27 cellular contexts compared by ENCODE assay signal in the genomic region with DNA sequence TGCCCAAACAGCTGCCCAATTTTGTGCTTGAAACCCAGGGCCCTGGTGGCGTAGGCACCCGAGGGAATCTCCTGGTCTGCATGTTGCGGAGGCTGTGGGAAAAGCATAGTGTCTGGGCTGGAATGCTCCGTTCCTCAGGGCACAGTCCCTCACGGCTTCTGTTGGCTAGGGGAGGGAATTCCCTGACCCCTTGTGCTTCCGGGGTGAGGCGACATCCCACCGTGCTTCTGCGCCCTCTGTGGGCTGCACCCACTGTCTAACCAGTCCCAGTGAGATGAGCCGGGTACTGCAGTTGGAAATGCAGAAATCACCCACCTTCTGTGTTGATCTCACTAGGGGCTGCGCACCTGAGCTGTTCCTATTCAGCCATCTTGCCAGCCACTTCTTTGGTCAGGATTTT.
"Had no signal": no experiment of that assay in that cellular context is flagged by ENCODE, and none has a peak within 500 bp of the region (broad histone marks: within the 10 kb centered on the region; RNA-seq: fewer than 3 reads in every experiment).

No MANE protein-coding gene starts in this region.

- H3K27me3 ChIP-seq: stomach, suprapubic skin, testis, thyroid gland, tibial artery, tibial nerve, transverse colon, upper lobe of left lung, upper lobe of right lung, uterus, vagina had no signal

- ATAC-seq: stimulated activated effector memory CD8-positive, alpha-beta T cell treated with anti-CD3 and anti-CD28 coated beads, Interleukin-12 subunit alpha, Interleukin-12 subunit beta, amount 100 ng/mL, for 72 hours; stimulated activated memory B cell treated with anti-CD40 and anti-IgM and Interleukin-4, amounts not matched to agents 10 μg/mL and 1 μg/mL and 100 μg/mL, for 72 hours; stimulated activated naive B cell treated with anti-CD40 and anti-IgM and Interleukin-4, amounts not matched to agents 10 μg/mL and 1 μg/mL and 100 μg/mL, for 72 hours; stimulated activated naive CD8-positive, alpha-beta T cell treated with anti-CD3 and anti-CD28 coated beads, Interleukin-15, amount 100 ng/mL, for 72 hours; stimulated activated naive CD8-positive, alpha-beta T cell treated with anti-CD3 and anti-CD28 coated beads, Interleukin-15, Interleukin-2, amounts not matched to agents 100 U/mL and 50 U/mL, for 24 hours had no signal

- H3K4me3 ChIP-seq: stomach, suprapubic skin, testis, thoracic aorta, thyroid gland, tibial artery, tibial nerve, transverse colon, upper lobe of left lung, upper lobe of right lung, uterus, vagina had no signal

- H3K27ac ChIP-seq: stomach, suprapubic skin, testis, thoracic aorta, thyroid gland, tibial artery, tibial nerve, transverse colon, upper lobe of left lung, upper lobe of right lung, uterus, vagina had no signal

- FAIRE-seq: urothelium cell line had no signal

- H3K4me1 ChIP-seq: stomach, suprapubic skin, testis, thyroid gland, tibial artery, tibial nerve, transverse colon, upper lobe of left lung, upper lobe of right lung, uterus, vagina had no signal

- DNase-seq: stimulated activated CD4-positive, alpha-beta T cell treated with anti-CD3 and anti-CD28 coated beads, Interleukin-2, amount 100 ng/mL, for 48 hours; stimulated activated CD4-positive, alpha-beta T cell treated with anti-CD3 and anti-CD28 coated beads, Interleukin-4, amount 100 ng/mL, for 1 hour; stimulated activated CD4-positive, alpha-beta T cell treated with anti-CD3 and anti-CD28 coated beads, Interleukin-4, amount 100 ng/mL, for 24 hours; stimulated activated CD4-positive, alpha-beta T cell treated with anti-CD3 and anti-CD28 coated beads, Interleukin-4, amount 100 ng/mL, for 4 hours; stimulated activated CD8-positive, alpha-beta memory T cell treated with anti-CD3 and anti-CD28 coated beads, Interleukin-4, amount 100 ng/mL, for 48 hours; stimulated activated naive B cell treated with anti-CD40 and anti-IgM and Interleukin-4, amounts not matched to agents 10 μg/mL and 1 μg/mL and 100 μg/mL, for 72 hours; stimulated activated naive CD4-positive, alpha-beta T cell; stimulated activated naive CD4-positive, alpha-beta T cell treated with Interleukin-2 at 50 U/mL for 16 hours; stimulated activated naive CD8-positive, alpha-beta T cell treated with anti-CD3 and anti-CD28 coated beads, Interleukin-15, amount 100 ng/mL, for 72 hours; stimulated activated naive CD8-positive, alpha-beta T cell treated with anti-CD3 and anti-CD28 coated beads, Interleukin-15, Interleukin-2, amounts not matched to agents 100 U/mL and 50 U/mL, for 24 hours; stomach; substantia nigra; testis; tibial artery; transverse colon; trophoblast cell; uterus had no signal

- H3K9me3 ChIP-seq: stomach, suprapubic skin, testis, thoracic aorta, thyroid gland, tibial artery, tibial nerve, transverse colon, upper lobe of left lung, upper lobe of right lung, uterus, vagina had no signal

- H3K36me3 ChIP-seq: stomach, suprapubic skin, thoracic aorta, thyroid gland, tibial artery, tibial nerve, transverse colon, upper lobe of left lung, upper lobe of right lung, uterus, vagina had no signal
